Comparison of ENCODE assay signal across 1 cellular context in the genomic region with DNA sequence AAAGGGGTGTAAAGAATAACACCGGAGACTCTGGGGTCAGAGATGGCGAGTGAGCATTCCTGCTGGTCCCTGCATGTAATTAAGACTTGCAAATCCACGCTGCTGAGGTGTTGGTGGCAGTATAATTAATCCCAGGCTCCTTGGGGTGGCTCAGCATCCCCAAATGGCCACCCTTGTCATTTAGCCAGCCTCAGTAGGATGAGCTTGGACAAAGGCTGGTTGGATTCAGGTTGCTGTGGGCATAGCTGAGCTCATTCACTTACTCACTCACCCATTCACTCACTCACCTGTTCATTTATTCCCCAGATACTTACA.
TF ChIP-seq lines count a peak whose summit lies in the region.

No MANE protein-coding gene starts in this region.

TF ChIP-seq in H1, 55 proteins besides CTCF, POLR2A, EP300 and RAD21:
- no peak for TF ChIP-seq CBX5 (IDR thresholded peaks at IDR 0.05; ENCODE audit: low read depth, low read length)
- no peak for TF ChIP-seq TAF7 (optimal IDR thresholded peaks at IDR 0.05; ENCODE audit: borderline replicate concordance, low read depth, low read length)
- no peak for TF ChIP-seq BRCA1 (IDR thresholded peaks at IDR 0.05; ENCODE audit: low read depth, low read length)
- TF ChIP-seq SP1 (IDR thresholded peaks at IDR 0.05; ENCODE audit: low read depth, low read length) = no peak
- TF ChIP-seq NANOG (IDR thresholded peaks at IDR 0.05; ENCODE audit: insufficient read depth, low read depth, low read length, poor library complexity, severe bottlenecking) = no peak
- no peak for TF ChIP-seq GABPA (IDR thresholded peaks at IDR 0.05; ENCODE audit: borderline replicate concordance, insufficient read depth, low read length)
- TF ChIP-seq CEBPB (IDR thresholded peaks at IDR 0.05; ENCODE audit: low read depth, low read length) = no peak
- no peak for TF ChIP-seq RNF2 (IDR thresholded peaks at IDR 0.05; ENCODE audit: borderline replicate concordance, low read depth, low read length, missing control alignments, poor library complexity, severe bottlenecking)
- no peak for TF ChIP-seq CBX8 (IDR thresholded peaks at IDR 0.05; ENCODE audit: borderline replicate concordance, low read depth, low read length)
- TF ChIP-seq RBBP5 (IDR thresholded peaks at IDR 0.05; ENCODE audit: borderline replicate concordance, low read depth, low read length) = no peak
- TF ChIP-seq ZNF274 (IDR thresholded peaks at IDR 0.05; ENCODE audit: borderline replicate concordance, extremely low read depth, low read length) = no peak
- TF ChIP-seq, protein P1, sequence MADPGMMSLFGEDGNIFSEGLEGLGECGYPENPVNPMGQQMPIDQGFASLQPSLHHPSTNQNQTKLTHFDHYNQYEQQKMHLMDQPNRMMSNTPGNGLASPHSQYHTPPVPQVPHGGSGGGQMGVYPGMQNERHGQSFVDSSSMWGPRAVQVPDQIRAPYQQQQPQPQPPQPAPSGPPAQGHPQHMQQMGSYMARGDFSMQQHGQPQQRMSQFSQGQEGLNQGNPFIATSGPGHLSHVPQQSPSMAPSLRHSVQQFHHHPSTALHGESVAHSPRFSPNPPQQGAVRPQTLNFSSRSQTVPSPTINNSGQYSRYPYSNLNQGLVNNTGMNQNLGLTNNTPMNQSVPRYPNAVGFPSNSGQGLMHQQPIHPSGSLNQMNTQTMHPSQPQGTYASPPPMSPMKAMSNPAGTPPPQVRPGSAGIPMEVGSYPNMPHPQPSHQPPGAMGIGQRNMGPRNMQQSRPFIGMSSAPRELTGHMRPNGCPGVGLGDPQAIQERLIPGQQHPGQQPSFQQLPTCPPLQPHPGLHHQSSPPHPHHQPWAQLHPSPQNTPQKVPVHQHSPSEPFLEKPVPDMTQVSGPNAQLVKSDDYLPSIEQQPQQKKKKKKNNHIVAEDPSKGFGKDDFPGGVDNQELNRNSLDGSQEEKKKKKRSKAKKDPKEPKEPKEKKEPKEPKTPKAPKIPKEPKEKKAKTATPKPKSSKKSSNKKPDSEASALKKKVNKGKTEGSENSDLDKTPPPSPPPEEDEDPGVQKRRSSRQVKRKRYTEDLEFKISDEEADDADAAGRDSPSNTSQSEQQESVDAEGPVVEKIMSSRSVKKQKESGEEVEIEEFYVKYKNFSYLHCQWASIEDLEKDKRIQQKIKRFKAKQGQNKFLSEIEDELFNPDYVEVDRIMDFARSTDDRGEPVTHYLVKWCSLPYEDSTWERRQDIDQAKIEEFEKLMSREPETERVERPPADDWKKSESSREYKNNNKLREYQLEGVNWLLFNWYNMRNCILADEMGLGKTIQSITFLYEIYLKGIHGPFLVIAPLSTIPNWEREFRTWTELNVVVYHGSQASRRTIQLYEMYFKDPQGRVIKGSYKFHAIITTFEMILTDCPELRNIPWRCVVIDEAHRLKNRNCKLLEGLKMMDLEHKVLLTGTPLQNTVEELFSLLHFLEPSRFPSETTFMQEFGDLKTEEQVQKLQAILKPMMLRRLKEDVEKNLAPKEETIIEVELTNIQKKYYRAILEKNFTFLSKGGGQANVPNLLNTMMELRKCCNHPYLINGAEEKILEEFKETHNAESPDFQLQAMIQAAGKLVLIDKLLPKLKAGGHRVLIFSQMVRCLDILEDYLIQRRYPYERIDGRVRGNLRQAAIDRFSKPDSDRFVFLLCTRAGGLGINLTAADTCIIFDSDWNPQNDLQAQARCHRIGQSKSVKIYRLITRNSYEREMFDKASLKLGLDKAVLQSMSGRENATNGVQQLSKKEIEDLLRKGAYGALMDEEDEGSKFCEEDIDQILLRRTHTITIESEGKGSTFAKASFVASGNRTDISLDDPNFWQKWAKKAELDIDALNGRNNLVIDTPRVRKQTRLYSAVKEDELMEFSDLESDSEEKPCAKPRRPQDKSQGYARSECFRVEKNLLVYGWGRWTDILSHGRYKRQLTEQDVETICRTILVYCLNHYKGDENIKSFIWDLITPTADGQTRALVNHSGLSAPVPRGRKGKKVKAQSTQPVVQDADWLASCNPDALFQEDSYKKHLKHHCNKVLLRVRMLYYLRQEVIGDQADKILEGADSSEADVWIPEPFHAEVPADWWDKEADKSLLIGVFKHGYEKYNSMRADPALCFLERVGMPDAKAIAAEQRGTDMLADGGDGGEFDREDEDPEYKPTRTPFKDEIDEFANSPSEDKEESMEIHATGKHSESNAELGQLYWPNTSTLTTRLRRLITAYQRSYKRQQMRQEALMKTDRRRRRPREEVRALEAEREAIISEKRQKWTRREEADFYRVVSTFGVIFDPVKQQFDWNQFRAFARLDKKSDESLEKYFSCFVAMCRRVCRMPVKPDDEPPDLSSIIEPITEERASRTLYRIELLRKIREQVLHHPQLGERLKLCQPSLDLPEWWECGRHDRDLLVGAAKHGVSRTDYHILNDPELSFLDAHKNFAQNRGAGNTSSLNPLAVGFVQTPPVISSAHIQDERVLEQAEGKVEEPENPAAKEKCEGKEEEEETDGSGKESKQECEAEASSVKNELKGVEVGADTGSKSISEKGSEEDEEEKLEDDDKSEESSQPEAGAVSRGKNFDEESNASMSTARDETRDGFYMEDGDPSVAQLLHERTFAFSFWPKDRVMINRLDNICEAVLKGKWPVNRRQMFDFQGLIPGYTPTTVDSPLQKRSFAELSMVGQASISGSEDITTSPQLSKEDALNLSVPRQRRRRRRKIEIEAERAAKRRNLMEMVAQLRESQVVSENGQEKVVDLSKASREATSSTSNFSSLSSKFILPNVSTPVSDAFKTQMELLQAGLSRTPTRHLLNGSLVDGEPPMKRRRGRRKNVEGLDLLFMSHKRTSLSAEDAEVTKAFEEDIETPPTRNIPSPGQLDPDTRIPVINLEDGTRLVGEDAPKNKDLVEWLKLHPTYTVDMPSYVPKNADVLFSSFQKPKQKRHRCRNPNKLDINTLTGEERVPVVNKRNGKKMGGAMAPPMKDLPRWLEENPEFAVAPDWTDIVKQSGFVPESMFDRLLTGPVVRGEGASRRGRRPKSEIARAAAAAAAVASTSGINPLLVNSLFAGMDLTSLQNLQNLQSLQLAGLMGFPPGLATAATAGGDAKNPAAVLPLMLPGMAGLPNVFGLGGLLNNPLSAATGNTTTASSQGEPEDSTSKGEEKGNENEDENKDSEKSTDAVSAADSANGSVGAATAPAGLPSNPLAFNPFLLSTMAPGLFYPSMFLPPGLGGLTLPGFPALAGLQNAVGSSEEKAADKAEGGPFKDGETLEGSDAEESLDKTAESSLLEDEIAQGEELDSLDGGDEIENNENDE (IDR thresholded peaks at IDR 0.05; ENCODE audit: insufficient replicate concordance, low read length) = no peak
- TF ChIP-seq, protein P2, sequence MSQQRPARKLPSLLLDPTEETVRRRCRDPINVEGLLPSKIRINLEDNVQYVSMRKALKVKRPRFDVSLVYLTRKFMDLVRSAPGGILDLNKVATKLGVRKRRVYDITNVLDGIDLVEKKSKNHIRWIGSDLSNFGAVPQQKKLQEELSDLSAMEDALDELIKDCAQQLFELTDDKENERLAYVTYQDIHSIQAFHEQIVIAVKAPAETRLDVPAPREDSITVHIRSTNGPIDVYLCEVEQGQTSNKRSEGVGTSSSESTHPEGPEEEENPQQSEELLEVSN (IDR thresholded peaks at IDR 0.05) = no peak
- no peak for TF ChIP-seq YY1 (IDR thresholded peaks at IDR 0.05; ENCODE audit: low read depth, low read length)
- no peak for TF ChIP-seq POU5F1 (IDR thresholded peaks at IDR 0.05; ENCODE audit: low read depth, low read length)
- TF ChIP-seq EGR1 (IDR thresholded peaks at IDR 0.05; ENCODE audit: borderline replicate concordance, low read depth, low read length) = no peak
- TF ChIP-seq ASH2L (IDR thresholded peaks at IDR 0.05; ENCODE audit: low read length) = no peak
- TF ChIP-seq JUN (IDR thresholded peaks at IDR 0.05; ENCODE audit: low read depth, low read length) = no peak
TF ChIP-seq in H1: peak in this region for 0.
